Comparison of ENCODE assay signal across 22 cellular contexts in the genomic region with DNA sequence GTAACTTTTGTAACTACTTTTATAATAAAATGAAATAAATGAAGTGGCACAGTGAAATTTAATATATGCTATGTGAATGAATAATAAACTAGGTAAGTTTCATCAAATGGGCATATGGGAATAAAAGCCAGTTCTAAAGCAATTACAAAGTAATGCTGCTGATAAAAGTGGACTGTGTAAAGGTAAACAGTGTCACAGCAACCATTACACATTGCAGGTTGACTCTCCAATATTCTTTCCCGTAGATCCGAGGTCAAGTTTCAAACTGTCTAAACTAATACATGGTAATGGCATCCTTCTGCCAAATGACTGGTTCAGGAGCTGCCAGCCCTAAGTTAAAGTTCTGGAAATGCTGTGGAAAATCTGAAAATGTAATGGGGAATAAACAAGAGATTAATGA.
"Had no signal": no experiment of that assay in that cellular context is flagged by ENCODE, and none has a peak within 500 bp of the region (broad histone marks: within the 10 kb centered on the region; RNA-seq: fewer than 3 reads in every experiment).

No MANE protein-coding gene starts in this region.

- H3K9me3 ChIP-seq: SK-N-SH had no signal

- FAIRE-seq: HTR-8/SVneo, RCC 7860 had no signal

- H3K9ac ChIP-seq: SK-N-SH had no signal

- H3K27ac ChIP-seq: HL-60 had no signal

- DNase-seq: KBM-7, MV-4-11, NCI-H1048, NCI-H1105, NCI-H1417, NCI-H1436 treated with DMSO at 0.1 percent for 48 hours, NCI-H1694, NCI-H187 treated with DMSO at 0.1 percent for 48 hours, NCI-H2029 treated with DMSO at 0.1 percent for 48 hours, NCI-H2107, NCI-H226, NCI-H446, NCI-H510A, NCI-H524 treated with DMSO at 0.1 percent for 48 hours, NCI-H69, NCI-H774, RPMI8226, SHP77, SK-N-SH had no signal

- H3K4me2 ChIP-seq: SK-N-SH had no signal
